Comparison of ENCODE assay signal across 8 cellular contexts in genomic region chr18:4455113-4455811, GRCh38. TPM values are rescaled to one million over a fixed set of nuclear protein-coding genes. Genes with fewer than 3 reads are reported as not detected.
A peak's percentile ranks its signal among the peaks of the same experiment; 100 is the strongest.
DNase-seq lines count a peak whose midpoint lies in the region; ATAC-seq and TF ChIP-seq lines count a peak whose summit lies in the region.

DLGAP1 (minus strand) TSS chr18:4455307.

- in situ Hi-C loops in GM23248 (cut with MboI): no loop called here

- TF ChIP-seq CTCF in Peyer's patch (IDR thresholded peaks at IDR 0.05) (no peak), gastroesophageal sphincter (IDR thresholded peaks at IDR 0.05) (no peak), parathyroid adenoma (IDR thresholded peaks at IDR 0.05) (no peak)

- H2AFZ ChIP-seq in GM23248: no peak within 1 kb of the TSS
- peak within 1 kb of the TSS; percentile 62 for H2AFZ ChIP-seq in parathyroid adenoma

- H3K4me1 ChIP-seq in GM23248 (ENCODE audit: insufficient read depth) (no peaks in the 10 kb centered on the region), Peyer's patch (no peaks in the 10 kb centered on the region), gastroesophageal sphincter (peaks cover 0 to 22% (median 3%) of the 10 kb centered on the region in 3 donors), parathyroid adenoma (no peaks in the 10 kb centered on the region)

- H3K4me2 ChIP-seq in GM23248 (ENCODE audit: unreplicated experiment): no peak within 1 kb of the TSS
- peak within 1 kb of the TSS; percentile 69 for H3K4me2 ChIP-seq in parathyroid adenoma (ENCODE audit: low read length)

- no peaks in the 10 kb centered on the region for H3K79me2 ChIP-seq in GM23248 (ENCODE audit: insufficient read depth)
- H3K79me2 ChIP-seq in parathyroid adenoma: no peaks in the 10 kb centered on the region

- H3F3A ChIP-seq in GM23248 (ENCODE audit: insufficient read depth): no peaks in the 10 kb centered on the region

- no peak for TF ChIP-seq POLR2A in Peyer's patch (IDR thresholded peaks at IDR 0.05)
- TF ChIP-seq POLR2A in gastroesophageal sphincter (IDR thresholded peaks at IDR 0.05): no peak

- TF ChIP-seq EP300 in gastroesophageal sphincter (IDR thresholded peaks at IDR 0.05): no peak

- DNase-seq in GM23248 (peak; percentile 19), Peyer's patch (peak in 2 of 3 donors; percentile 46 to 70), HuH-7 (ENCODE audit: low spot score) (no peak)

- no peaks in the 10 kb centered on the region for H4K20me1 ChIP-seq in GM23248 (ENCODE audit: insufficient read depth)

- H3K27me3 ChIP-seq in GM23248 (replicated peaks; ENCODE audit: insufficient read depth) (peaks cover 38% of the 10 kb centered on the region), Peyer's patch (peaks cover 0 to 15% of the 10 kb centered on the region in 2 donors), gastroesophageal sphincter (peaks cover 68% of the 10 kb centered on the region), parathyroid adenoma (ENCODE audit: control insufficient read depth, insufficient read depth, low read length) (peaks cover 4% of the 10 kb centered on the region)

- no peaks in the 10 kb centered on the region for H3K9me3 ChIP-seq in GM23248 (ENCODE audit: low read depth)
- H3K9me3 ChIP-seq in Peyer's patch: peaks cover 0 to 9% (median 0%) of the 10 kb centered on the region in 4 donors
- H3K9me3 ChIP-seq in gastroesophageal sphincter: no peaks in the 10 kb centered on the region
- no peaks in the 10 kb centered on the region for H3K9me3 ChIP-seq in parathyroid adenoma (ENCODE audit: control insufficient read depth, low read length)

- H3K9me2 ChIP-seq in GM23248 (ENCODE audit: insufficient read depth): no peaks in the 10 kb centered on the region

- H3K27ac ChIP-seq in GM23248 (no peak within 1 kb of the TSS), Peyer's patch (no peak within 1 kb of the TSS), gastroesophageal sphincter (no peak within 1 kb of the TSS), parathyroid adenoma (no peak within 1 kb of the TSS)

- no peaks in the 10 kb centered on the region for H3K36me3 ChIP-seq in GM23248 (ENCODE audit: low read depth)
- H3K36me3 ChIP-seq in Peyer's patch: no peaks in the 10 kb centered on the region
- no peaks in the 10 kb centered on the region for H3K36me3 ChIP-seq in gastroesophageal sphincter
- H3K36me3 ChIP-seq in parathyroid adenoma (ENCODE audit: control insufficient read depth, insufficient read depth, low read length): no peaks in the 10 kb centered on the region

- no peak within 1 kb of the TSS for H3K9ac ChIP-seq in GM23248
- H3K9ac ChIP-seq in parathyroid adenoma: no peak within 1 kb of the TSS

- ATAC-seq in gastroesophageal sphincter (peak; percentile 71), GM21723 (IDR thresholded peaks at IDR 0.05; ENCODE audit: unreplicated experiment) (no peak), HG03442 (IDR thresholded peaks at IDR 0.05; ENCODE audit: unreplicated experiment) (no peak)

- 3 to 4% methylated on average over 56 to 70 of the region's 75 CpGs for WGBS in GM23248 (ENCODE audit: low coverage in 1 of 2, low lambda C conversion rate in 2 of 2, missing lambda C conversion rate in 2 of 2), 2 experiments
- 1 to 7% methylated on average over 7 to 11 of the region's 75 CpGs for WGBS in gastroesophageal sphincter (ENCODE audit: low coverage in 1 of 2), 2 donors

- peak within 1 kb of the TSS; percentile 62 for H3K4me3 ChIP-seq in GM08714 (ENCODE audit: low read length)
- no peak within 1 kb of the TSS for H3K4me3 ChIP-seq in GM23248
- peak within 1 kb of the TSS in 2 of 4 donors; percentile 40 to 42 for H3K4me3 ChIP-seq in Peyer's patch
- H3K4me3 ChIP-seq in gastroesophageal sphincter: peak within 1 kb of the TSS in 1 of 2 donors; percentile 44
- H3K4me3 ChIP-seq in parathyroid adenoma (ENCODE audit: low read depth, low read length): peak within 1 kb of the TSS; percentile 22

RNA-seq across cellular contexts. Expression of gene DLGAP1, which starts in this region (rescaled TPM):
- total RNA-seq in GM23248 (2014; rRNA removed; shearing (Covaris generic)): 0.22 TPM in 1 of 2 replicates, not detected in the other
- polyA plus RNA-seq in GM23248 (2016; fragmentation: Nextera tagmentation; extraction: Ambion mirVana): 0.13 and 0.29 TPM in 2 replicates
- total RNA-seq in Peyer's patch (1 to 10 TPM in 3 of 4 donors, under 1 TPM in 1; 0.53 to 4.1 (median 2.1) TPM), gastroesophageal sphincter (1 to 10 TPM in 1 of 4 donors, under 1 TPM in 3; 0.22 to 1.5 (median 0.56) TPM)

Comparison
In these comparisons a context has a peak if more than half of its experiments do, and no peak if none do; other contexts are left out.
1. Peak in DNase-seq in GM23248; RNA of the gene not detected or under 1 TPM.